Comparison of ENCODE assay signal across 2 cellular contexts in the genomic region with DNA sequence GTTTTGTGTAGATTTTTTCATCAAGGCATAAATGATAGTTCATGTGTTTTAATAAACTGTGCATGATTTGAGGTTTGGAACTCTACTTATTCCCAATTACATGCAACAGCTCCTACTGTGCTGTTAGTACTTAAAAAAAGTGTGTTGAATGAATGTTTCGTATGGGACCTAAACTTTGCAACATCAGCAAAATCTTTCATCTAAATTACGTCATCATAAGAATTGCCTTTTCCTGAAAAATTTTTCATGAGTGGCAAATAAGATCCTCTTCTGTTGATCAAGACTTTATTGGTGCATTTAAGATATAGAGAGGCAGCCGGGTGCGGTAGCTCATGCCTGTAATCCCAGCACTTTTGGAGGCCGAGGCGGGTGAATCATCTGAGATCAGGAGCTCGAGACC.
A peak's percentile ranks its signal among the peaks of the same experiment; 100 is the strongest.
TF ChIP-seq lines count a peak whose summit lies in the region.

No MANE protein-coding gene starts in this region.

TF ChIP-seq in HepG2, 621 proteins besides CTCF, POLR2A, EP300 and RAD21:
- TF ChIP-seq RAD51 (IDR thresholded peaks at IDR 0.05; ENCODE audit: borderline replicate concordance) (no peak), MAFK (conservative IDR thresholded peaks at IDR 0.05 in 1 of 2, IDR thresholded peaks at IDR 0.05 in 1 of 2; ENCODE audit: low read length in 2 of 2) (peak; percentile 94 to 97), CREB1 (IDR thresholded peaks at IDR 0.05) (peak; percentile 66), CREB1 (CRISPR knock-in tag; IDR thresholded peaks at IDR 0.05) (no peak), ZNF652 (CRISPR knock-in tag; IDR thresholded peaks at IDR 0.05; ENCODE audit: borderline replicate concordance, low read depth) (no peak), THAP11 (CRISPR knock-in tag; IDR thresholded peaks at IDR 0.05) (no peak), ZNF562 (CRISPR knock-in tag; IDR thresholded peaks at IDR 0.05; ENCODE audit: borderline replicate concordance) (no peak), KMT2A (CRISPR knock-in tag; IDR thresholded peaks at IDR 0.05) (no peak), ATF7 (IDR thresholded peaks at IDR 0.05) (peak; percentile 94), ATF7 (CRISPR knock-in tag; IDR thresholded peaks at IDR 0.05) (no peak), ZNF24 (IDR thresholded peaks at IDR 0.05) (no peak), FOSL1 (CRISPR knock-in tag; IDR thresholded peaks at IDR 0.05; ENCODE audit: borderline replicate concordance) (no peak), SOX5 (CRISPR knock-in tag; IDR thresholded peaks at IDR 0.05; ENCODE audit: borderline replicate concordance) (no peak), GPN1 (CRISPR knock-in tag; IDR thresholded peaks at IDR 0.05; ENCODE audit: borderline replicate concordance) (no peak), CHCHD3 (CRISPR knock-in tag; IDR thresholded peaks at IDR 0.05) (no peak), SRSF9 (IDR thresholded peaks at IDR 0.05; ENCODE audit: borderline replicate concordance, insufficient read depth, low read depth, low read length, poor library complexity, severe bottlenecking) (no peak), ZNF546 (CRISPR knock-in tag; conservative IDR thresholded peaks at IDR 0.05) (no peak), ZIK1 (CRISPR knock-in tag; IDR thresholded peaks at IDR 0.05; ENCODE audit: borderline replicate concordance, low read depth) (no peak), SNAI1 (CRISPR knock-in tag; IDR thresholded peaks at IDR 0.05; ENCODE audit: borderline replicate concordance) (no peak), ZNF569 (CRISPR knock-in tag; IDR thresholded peaks at IDR 0.05; ENCODE audit: borderline replicate concordance) (no peak), MAFF (IDR thresholded peaks at IDR 0.05; ENCODE audit: low read depth, low read length) (peak; percentile 94)
- TF ChIP-seq, protein P1, sequence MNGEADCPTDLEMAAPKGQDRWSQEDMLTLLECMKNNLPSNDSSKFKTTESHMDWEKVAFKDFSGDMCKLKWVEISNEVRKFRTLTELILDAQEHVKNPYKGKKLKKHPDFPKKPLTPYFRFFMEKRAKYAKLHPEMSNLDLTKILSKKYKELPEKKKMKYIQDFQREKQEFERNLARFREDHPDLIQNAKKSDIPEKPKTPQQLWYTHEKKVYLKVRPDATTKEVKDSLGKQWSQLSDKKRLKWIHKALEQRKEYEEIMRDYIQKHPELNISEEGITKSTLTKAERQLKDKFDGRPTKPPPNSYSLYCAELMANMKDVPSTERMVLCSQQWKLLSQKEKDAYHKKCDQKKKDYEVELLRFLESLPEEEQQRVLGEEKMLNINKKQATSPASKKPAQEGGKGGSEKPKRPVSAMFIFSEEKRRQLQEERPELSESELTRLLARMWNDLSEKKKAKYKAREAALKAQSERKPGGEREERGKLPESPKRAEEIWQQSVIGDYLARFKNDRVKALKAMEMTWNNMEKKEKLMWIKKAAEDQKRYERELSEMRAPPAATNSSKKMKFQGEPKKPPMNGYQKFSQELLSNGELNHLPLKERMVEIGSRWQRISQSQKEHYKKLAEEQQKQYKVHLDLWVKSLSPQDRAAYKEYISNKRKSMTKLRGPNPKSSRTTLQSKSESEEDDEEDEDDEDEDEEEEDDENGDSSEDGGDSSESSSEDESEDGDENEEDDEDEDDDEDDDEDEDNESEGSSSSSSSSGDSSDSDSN (CRISPR knock-in tag; IDR thresholded peaks at IDR 0.05) = no peak
- TF ChIP-seq, protein P2, sequence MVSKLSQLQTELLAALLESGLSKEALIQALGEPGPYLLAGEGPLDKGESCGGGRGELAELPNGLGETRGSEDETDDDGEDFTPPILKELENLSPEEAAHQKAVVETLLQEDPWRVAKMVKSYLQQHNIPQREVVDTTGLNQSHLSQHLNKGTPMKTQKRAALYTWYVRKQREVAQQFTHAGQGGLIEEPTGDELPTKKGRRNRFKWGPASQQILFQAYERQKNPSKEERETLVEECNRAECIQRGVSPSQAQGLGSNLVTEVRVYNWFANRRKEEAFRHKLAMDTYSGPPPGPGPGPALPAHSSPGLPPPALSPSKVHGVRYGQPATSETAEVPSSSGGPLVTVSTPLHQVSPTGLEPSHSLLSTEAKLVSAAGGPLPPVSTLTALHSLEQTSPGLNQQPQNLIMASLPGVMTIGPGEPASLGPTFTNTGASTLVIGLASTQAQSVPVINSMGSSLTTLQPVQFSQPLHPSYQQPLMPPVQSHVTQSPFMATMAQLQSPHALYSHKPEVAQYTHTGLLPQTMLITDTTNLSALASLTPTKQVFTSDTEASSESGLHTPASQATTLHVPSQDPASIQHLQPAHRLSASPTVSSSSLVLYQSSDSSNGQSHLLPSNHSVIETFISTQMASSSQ (IDR thresholded peaks at IDR 0.05; ENCODE audit: low read depth) = no peak
- TF ChIP-seq, protein P2 (CRISPR knock-in tag; IDR thresholded peaks at IDR 0.05; ENCODE audit: borderline replicate concordance) = no peak

TF ChIP-seq in IMR-90, 13 proteins besides CTCF, POLR2A, EP300 and RAD21:
- TF ChIP-seq, protein P3, sequence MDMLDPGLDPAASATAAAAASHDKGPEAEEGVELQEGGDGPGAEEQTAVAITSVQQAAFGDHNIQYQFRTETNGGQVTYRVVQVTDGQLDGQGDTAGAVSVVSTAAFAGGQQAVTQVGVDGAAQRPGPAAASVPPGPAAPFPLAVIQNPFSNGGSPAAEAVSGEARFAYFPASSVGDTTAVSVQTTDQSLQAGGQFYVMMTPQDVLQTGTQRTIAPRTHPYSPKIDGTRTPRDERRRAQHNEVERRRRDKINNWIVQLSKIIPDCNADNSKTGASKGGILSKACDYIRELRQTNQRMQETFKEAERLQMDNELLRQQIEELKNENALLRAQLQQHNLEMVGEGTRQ (IDR thresholded peaks at IDR 0.05; ENCODE audit: low read depth, low read length) = no peak
- TF ChIP-seq MAFK (IDR thresholded peaks at IDR 0.05; ENCODE audit: low read depth, low read length) = peak; percentile 97
